Comparison of ENCODE assay signal across 30 cellular contexts in the genomic region with DNA sequence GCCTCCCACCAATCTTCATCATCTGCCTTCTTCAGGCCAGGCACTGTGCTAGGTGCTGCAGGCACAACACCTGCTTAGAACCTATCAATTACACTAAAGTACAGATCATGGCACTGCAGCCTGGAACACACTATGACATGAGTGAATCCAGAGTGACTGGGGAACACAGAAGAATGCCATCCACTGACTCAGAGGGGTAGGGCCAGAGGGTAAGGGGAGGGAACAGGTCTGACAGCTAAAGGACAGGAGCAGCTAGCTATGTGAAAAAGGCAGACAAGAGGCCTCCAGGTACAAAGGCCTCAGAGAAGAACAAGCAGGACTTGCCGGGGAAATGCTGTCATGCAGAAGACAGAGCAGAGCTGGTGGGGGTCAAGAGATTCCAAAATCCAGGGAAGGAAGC.
"Had no signal": no experiment of that assay in that cellular context is flagged by ENCODE, and none has a peak within 500 bp of the region (broad histone marks: within the 10 kb centered on the region; RNA-seq: fewer than 3 reads in every experiment).

No MANE protein-coding gene starts in this region.

- H3K4me1 Mint-ChIP-seq: activated CD4-positive, alpha-beta T cell treated with anti-CD3 and anti-CD28 coated beads for 36 hours; activated CD4-positive, alpha-beta T cell treated with anti-CD3 and anti-CD28 coated beads, Interleukin-2, amount 10 ng/mL, durations not matched to agents 24 days and 14 days; activated CD8-positive, alpha-beta memory T cell treated with anti-CD3 and anti-CD28 coated beads, Interleukin-2, amount 10 ng/mL, durations not matched to agents 7 days and 5 days; central memory CD8-positive, alpha-beta T cell; endodermal cell had no signal

- H3K27me3 ChIP-seq: ascending aorta, breast epithelium, dorsolateral prefrontal cortex had no signal

- H3K4me3 Mint-ChIP-seq: activated CD4-positive, alpha-beta memory T cell treated with anti-CD3 and anti-CD28 coated beads for 36 hours; activated CD4-positive, alpha-beta T cell treated with anti-CD3 and anti-CD28 coated beads for 36 hours; activated CD4-positive, alpha-beta T cell treated with anti-CD3 and anti-CD28 coated beads, Interleukin-2, amount 10 ng/mL, durations not matched to agents 24 days and 14 days; activated CD8-positive, alpha-beta memory T cell treated with anti-CD3 and anti-CD28 coated beads, Interleukin-2, amount 10 ng/mL, durations not matched to agents 7 days and 5 days; activated CD8-positive, alpha-beta T cell treated with anti-CD3 and anti-CD28 coated beads, Interleukin-2, amount 10 ng/mL, durations not matched to agents 7 days and 5 days; activated naive CD4-positive, alpha-beta T cell treated with anti-CD3 and anti-CD28 coated beads for 36 hours; activated naive CD8-positive, alpha-beta T cell treated with anti-CD3 and anti-CD28 coated beads, Interleukin-2, amount 10 ng/mL, durations not matched to agents 7 days and 5 days; activated T-helper 1 cell treated with anti-CD3 and anti-CD28 coated beads, Interleukin-12 subunit alpha, Interleukin-12 subunit beta, Interleukin-2, Interleukin-4 antibody, amounts not matched to agents 30 ng/mL and 10 ng/mL and 1 ng/mL, durations not matched to agents 14 hours and 24 hours and 36 hours; brain; central memory CD8-positive, alpha-beta T cell; dendritic cell treated with granulocyte-macrophage colony-stimulating factor and Interleukin-4, amounts not matched to agents 40 ng/mL and 50 ng/mL, for 4 days; endodermal cell had no signal

- DNase-seq: activated CD4-positive, alpha-beta memory T cell treated with anti-CD3 and anti-CD28 coated beads for 36 hours; activated CD4-positive, alpha-beta T cell treated with anti-CD3 and anti-CD28 coated beads for 36 hours; activated CD4-positive, alpha-beta T cell treated with anti-CD3 and anti-CD28 coated beads, Interleukin-2, amount 10 ng/mL, durations not matched to agents 24 days and 14 days; activated CD4-positive, CD25-positive, alpha-beta regulatory T cell; activated CD4-positive, CD25-positive, alpha-beta regulatory T cell treated with anti-CD3 and anti-CD28 coated beads, Interleukin-2, amount 50 U/mL, for 72 hours; activated CD8-positive, alpha-beta memory T cell treated with anti-CD3 and anti-CD28 coated beads, Interleukin-2, amount 10 ng/mL, durations not matched to agents 7 days and 5 days; activated CD8-positive, alpha-beta memory T cell treated with anti-CD3 and anti-CD28 coated beads, Interleukin-2, amount 50 U/mL, for 4 hours; activated CD8-positive, alpha-beta T cell treated with anti-CD3 and anti-CD28 coated beads, Interleukin-2, amount 10 ng/mL, durations not matched to agents 7 days and 5 days; activated effector memory CD4-positive, alpha-beta T cell treated with anti-CD3 and anti-CD28 coated beads, Interleukin-2, amount 50 U/mL, for 16 hours; activated naive CD4-positive, alpha-beta T cell treated with anti-CD3 and anti-CD28 coated beads for 36 hours; activated naive CD8-positive, alpha-beta T cell treated with anti-CD3 and anti-CD28 coated beads, Interleukin-2, amount 10 ng/mL, durations not matched to agents 7 days and 5 days; activated T-cell treated with anti-CD3 and anti-CD28 coated beads, Interleukin-2, amount 50 U/mL, for 1 hour; activated T-cell treated with anti-CD3 and anti-CD28 coated beads, Interleukin-2, amount 50 U/mL, for 48 hours; dorsolateral prefrontal cortex; effector memory CD4-positive, alpha-beta T cell; endodermal cell; erythroblast; foreskin fibroblast; glutamatergic neuron; heart left ventricle; T-helper 2 cell had no signal

- ATAC-seq: activated CD4-positive, alpha-beta T cell treated with anti-CD3 and anti-CD28 coated beads for 36 hours; activated CD8-positive, alpha-beta memory T cell treated with anti-CD3 and anti-CD28 coated beads, Interleukin-2, amount 10 ng/mL, durations not matched to agents 7 days and 5 days; activated CD8-positive, alpha-beta T cell treated with anti-CD3 and anti-CD28 coated beads, Interleukin-2, amount 10 ng/mL, durations not matched to agents 7 days and 5 days; activated naive CD4-positive, alpha-beta T cell treated with anti-CD3 and anti-CD28 coated beads, Interleukin-2, amount 50 U/mL, for 72 hours; heart left ventricle had no signal

- H3K36me3 Mint-ChIP-seq: activated CD4-positive, alpha-beta memory T cell treated with anti-CD3 and anti-CD28 coated beads for 36 hours; activated CD8-positive, alpha-beta memory T cell treated with anti-CD3 and anti-CD28 coated beads, Interleukin-2, amount 10 ng/mL, durations not matched to agents 7 days and 5 days; activated naive CD4-positive, alpha-beta T cell treated with anti-CD3 and anti-CD28 coated beads, Interleukin-2, amount 50 U/mL, for 72 hours; activated naive CD8-positive, alpha-beta T cell treated with anti-CD3 and anti-CD28 coated beads, Interleukin-2, amount 10 ng/mL, durations not matched to agents 7 days and 5 days; brain had no signal

- H3K27ac ChIP-seq: ascending aorta, breast epithelium, coronary artery, dorsolateral prefrontal cortex, heart left ventricle had no signal

- H3K36me3 ChIP-seq: ascending aorta, breast epithelium, heart left ventricle had no signal

- H3K27ac Mint-ChIP-seq: activated CD4-positive, alpha-beta memory T cell treated with anti-CD3 and anti-CD28 coated beads for 36 hours; activated CD4-positive, alpha-beta T cell treated with anti-CD3 and anti-CD28 coated beads for 36 hours; activated CD4-positive, alpha-beta T cell treated with anti-CD3 and anti-CD28 coated beads, Interleukin-2, amount 10 ng/mL, durations not matched to agents 24 days and 14 days; activated CD8-positive, alpha-beta memory T cell treated with anti-CD3 and anti-CD28 coated beads, Interleukin-2, amount 10 ng/mL, durations not matched to agents 7 days and 5 days; activated CD8-positive, alpha-beta T cell treated with anti-CD3 and anti-CD28 coated beads, Interleukin-2, amount 10 ng/mL, durations not matched to agents 7 days and 5 days; activated naive CD4-positive, alpha-beta T cell treated with anti-CD3 and anti-CD28 coated beads for 36 hours; activated naive CD4-positive, alpha-beta T cell treated with anti-CD3 and anti-CD28 coated beads, Interleukin-2, amount 50 U/mL, for 72 hours; activated naive CD8-positive, alpha-beta T cell treated with anti-CD3 and anti-CD28 coated beads, Interleukin-2, amount 10 ng/mL, durations not matched to agents 7 days and 5 days; activated T-helper 1 cell treated with anti-CD3 and anti-CD28 coated beads, Interleukin-12 subunit alpha, Interleukin-12 subunit beta, Interleukin-2, Interleukin-4 antibody, amounts not matched to agents 30 ng/mL and 10 ng/mL and 1 ng/mL, durations not matched to agents 14 hours and 24 hours and 36 hours; activated T-helper 2 cell treated with anti-CD3 and anti-CD28 coated beads, Interferon-gamma antibody, Interleukin-2, Interleukin-4, amounts not matched to agents 10 μg/mL and 5 μg/mL and 100 μg/mL, durations not matched to agents 14 hours and 24 hours and 36 hours; dendritic cell treated with granulocyte-macrophage colony-stimulating factor and Interleukin-4, amounts not matched to agents 40 ng/mL and 50 ng/mL, for 4 days; endodermal cell had no signal

- H3K4me1 ChIP-seq: ascending aorta, breast epithelium, heart left ventricle had no signal

- H3K9me3 Mint-ChIP-seq: activated CD4-positive, alpha-beta memory T cell treated with anti-CD3 and anti-CD28 coated beads for 36 hours; activated CD4-positive, alpha-beta T cell treated with anti-CD3 and anti-CD28 coated beads, Interleukin-2, amount 10 ng/mL, durations not matched to agents 24 days and 14 days; activated naive CD4-positive, alpha-beta T cell treated with anti-CD3 and anti-CD28 coated beads for 36 hours; activated naive CD4-positive, alpha-beta T cell treated with anti-CD3 and anti-CD28 coated beads, Interleukin-2, amount 50 U/mL, for 72 hours; activated naive CD8-positive, alpha-beta T cell treated with anti-CD3 and anti-CD28 coated beads, Interleukin-2, amount 10 ng/mL, durations not matched to agents 7 days and 5 days; activated T-helper 1 cell treated with anti-CD3 and anti-CD28 coated beads, Interleukin-12 subunit alpha, Interleukin-12 subunit beta, Interleukin-2, Interleukin-4 antibody, amounts not matched to agents 30 ng/mL and 10 ng/mL and 1 ng/mL, durations not matched to agents 14 hours and 24 hours and 36 hours; activated T-helper 2 cell treated with anti-CD3 and anti-CD28 coated beads, Interferon-gamma antibody, Interleukin-2, Interleukin-4, amounts not matched to agents 10 μg/mL and 5 μg/mL and 100 μg/mL, durations not matched to agents 14 hours and 24 hours and 36 hours; brain; central memory CD8-positive, alpha-beta T cell; dendritic cell treated with granulocyte-macrophage colony-stimulating factor and Interleukin-4, amounts not matched to agents 40 ng/mL and 50 ng/mL, for 4 days; endodermal cell had no signal

- H3K4me3 ChIP-seq: ascending aorta, breast epithelium, coronary artery, dorsolateral prefrontal cortex, heart left ventricle had no signal

- H3K9me3 ChIP-seq: ascending aorta, breast epithelium, heart left ventricle had no signal

- H3K27me3 Mint-ChIP-seq: activated CD4-positive, alpha-beta T cell treated with anti-CD3 and anti-CD28 coated beads for 36 hours; dendritic cell treated with granulocyte-macrophage colony-stimulating factor and Interleukin-4, amounts not matched to agents 40 ng/mL and 50 ng/mL, for 4 days had no signal
